Comparison of ENCODE assay signal across 1 cellular context in genomic region chr6:82246802-82247633, GRCh38.
TF ChIP-seq lines count a peak whose summit lies in the region.

No MANE protein-coding gene starts in this region.

TF ChIP-seq in WTC11, 78 proteins besides CTCF, POLR2A, EP300 and RAD21 (continued from another document):
- TF ChIP-seq ERG (CRISPR knock-in tag; IDR thresholded peaks at IDR 0.05) (no peak), FOXP1 (CRISPR knock-in tag; IDR thresholded peaks at IDR 0.05; ENCODE audit: borderline replicate concordance) (peak; percentile 39; the same call in 1 of the 2 replicates), GABPB1 (CRISPR knock-in tag; IDR thresholded peaks at IDR 0.05) (0 out of 2 replicates have a peak, but pooled peaks have one; percentile 22)
